ENCODE assay signal across 1 cellular context in the genomic region with DNA sequence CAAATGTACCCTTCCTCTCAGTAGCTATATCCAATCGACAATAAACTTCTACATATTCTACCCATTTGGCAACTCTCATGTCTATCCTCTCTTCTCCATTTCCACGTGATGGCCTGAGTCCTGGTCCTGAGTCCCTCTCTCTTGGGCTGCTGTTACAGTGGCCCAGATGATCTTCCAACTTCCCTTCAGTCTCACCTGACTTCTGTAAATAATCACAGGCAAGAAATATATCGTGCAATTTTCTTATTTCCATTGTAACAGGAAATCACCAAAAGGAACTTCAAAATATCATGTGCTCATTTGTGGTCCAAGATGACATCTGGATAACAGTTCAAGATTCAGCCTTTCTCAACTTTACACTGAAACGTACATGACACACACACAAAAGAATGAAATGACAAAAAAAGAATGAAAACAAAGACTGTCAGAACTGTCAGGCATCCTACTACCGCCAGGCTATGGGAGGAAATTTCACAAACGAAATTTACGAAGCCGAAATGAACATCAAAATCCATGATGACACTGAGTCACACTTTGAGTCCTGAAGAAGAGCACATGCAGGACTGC.
TF ChIP-seq lines count a peak whose summit lies in the region.

No MANE protein-coding gene starts in this region.

TF ChIP-seq in K562, 482 proteins besides CTCF, POLR2A, EP300 and RAD21:
- TF ChIP-seq ZNF217 (CRISPR knock-in tag; IDR thresholded peaks at IDR 0.05) (no peak), KLF16 (IDR thresholded peaks at IDR 0.05) (no peak), ZNF347 (CRISPR knock-in tag; IDR thresholded peaks at IDR 0.05; ENCODE audit: low read depth) (no peak)
- TF ChIP-seq, protein P1, sequence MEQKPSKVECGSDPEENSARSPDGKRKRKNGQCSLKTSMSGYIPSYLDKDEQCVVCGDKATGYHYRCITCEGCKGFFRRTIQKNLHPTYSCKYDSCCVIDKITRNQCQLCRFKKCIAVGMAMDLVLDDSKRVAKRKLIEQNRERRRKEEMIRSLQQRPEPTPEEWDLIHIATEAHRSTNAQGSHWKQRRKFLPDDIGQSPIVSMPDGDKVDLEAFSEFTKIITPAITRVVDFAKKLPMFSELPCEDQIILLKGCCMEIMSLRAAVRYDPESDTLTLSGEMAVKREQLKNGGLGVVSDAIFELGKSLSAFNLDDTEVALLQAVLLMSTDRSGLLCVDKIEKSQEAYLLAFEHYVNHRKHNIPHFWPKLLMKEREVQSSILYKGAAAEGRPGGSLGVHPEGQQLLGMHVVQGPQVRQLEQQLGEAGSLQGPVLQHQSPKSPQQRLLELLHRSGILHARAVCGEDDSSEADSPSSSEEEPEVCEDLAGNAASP (IDR thresholded peaks at IDR 0.05) = no peak
